Comparison of ENCODE assay signal across 8 cellular contexts in genomic region chrX:70289168-70289792, GRCh38. TPM values are rescaled to one million over a fixed set of nuclear protein-coding genes. Genes with fewer than 3 reads are reported as not detected.
A peak's percentile ranks its signal among the peaks of the same experiment; 100 is the strongest.
DNase-seq lines count a peak whose midpoint lies in the region; ATAC-seq, FAIRE-seq and TF ChIP-seq lines count a peak whose summit lies in the region.

No MANE protein-coding gene starts in this region.

- intact Hi-C loops in Panc1 (cut with micrococcal nuclease; ENCODE audit: unreplicated experiment) (no loop called here), esophagus muscularis mucosa (cut with DNase I) (no loop called here), psoas muscle (cut with DNase I) (loop anchor here in 1 of 2 donors (10.0 kb wide), 1 partner anchor 146 kb away; no protein-coding TSS in a partner anchor)

- no peak for TF ChIP-seq EP300 in esophagus muscularis mucosa (IDR thresholded peaks at IDR 0.05)

- FAIRE-seq in GM19239 (lab: Jason Lieb, UNC), result peak; percentile 39

- in situ Hi-C loops in Panc1 (cut with HindIII; ENCODE audit: low pct_unique_long_range_greater_than_20kb, low sequenced_read_pairs), result no loop called here

- POLR2A ChIA-PET in Panc1 (lab: Charles Lee), result no interaction called here

- H3K4me3 ChIP-seq in Panc1 (ENCODE audit: low read depth in 2 of 2, low read length in 2 of 2), result peak overlapping the region; percentile 86 to 90
- peak overlapping the region; percentile 53 to 63 (median 56) for H3K4me3 ChIP-seq in esophagus muscularis mucosa
- H3K4me3 ChIP-seq in psoas muscle, result peak overlapping the region; percentile 70

- H3K36me3 ChIP-seq in Panc1 (ENCODE audit: control insufficient read depth, insufficient read depth, low read length) (peaks cover 7% of the 10 kb centered on the region; the same call in 1 of the 2 replicates), esophagus muscularis mucosa (peaks cover 0 to 39% (median 17%) of the 10 kb centered on the region in 4 donors), psoas muscle (ENCODE audit: insufficient read depth in 1 of 2, low read depth in 1 of 2) (peaks cover 0 to 41% of the 10 kb centered on the region in 2 donors)

- TF ChIP-seq POLR2A in esophagus muscularis mucosa (IDR thresholded peaks at IDR 0.05; ENCODE audit: low read depth), result no peak

- no peak for TF ChIP-seq CTCF in Panc1 (IDR thresholded peaks at IDR 0.05)
- TF ChIP-seq CTCF in esophagus muscularis mucosa (IDR thresholded peaks at IDR 0.05), result no peak
- no peak for TF ChIP-seq CTCF in psoas muscle (IDR thresholded peaks at IDR 0.05)

- BruUV-seq in Panc1 (replicated peaks; lab: Mats Ljungman, UMichigan), result TSS peak; percentile 89

- DNase-seq in GM19239 (ENCODE audit: insufficient read length, low spot score) (no peak), Panc1 (ENCODE audit: low read depth, low spot score) (no peak), esophagus muscularis mucosa (ENCODE audit: extremely low spot score) (no peak), psoas muscle (no peak), CD1c-positive myeloid dendritic cell (ENCODE audit: extremely low spot score) (no peak), kidney glomerular epithelial cell (lab: John Stamatoyannopoulos, UW) (no peak)

- no peaks in the 10 kb centered on the region for H3K27me3 ChIP-seq in Panc1 (ENCODE audit: control insufficient read depth, insufficient read depth, low read length)
- H3K27me3 ChIP-seq in esophagus muscularis mucosa, result no peaks in the 10 kb centered on the region
- H3K27me3 ChIP-seq in psoas muscle (ENCODE audit: insufficient read depth in 3 of 3, low read length in 2 of 3), result peaks cover 0 to 17% (median 0%) of the 10 kb centered on the region in 3 donors

- CTCF ChIA-PET in Panc1 (lab: Charles Lee), result no interaction called here

- H3K4me1 ChIP-seq in Panc1 (ENCODE audit: control insufficient read depth, insufficient read depth, low read length), result peaks cover 19% of the 10 kb centered on the region
- peaks cover 8 to 15% (median 12%) of the 10 kb centered on the region in 4 donors for H3K4me1 ChIP-seq in esophagus muscularis mucosa
- no peaks in the 10 kb centered on the region for H3K4me1 ChIP-seq in psoas muscle

- no peak; the same call in 1 of the 2 replicates for ATAC-seq in Panc1
- ATAC-seq in psoas muscle, result no peak
- ATAC-seq in HG03571 (IDR thresholded peaks at IDR 0.05; ENCODE audit: unreplicated experiment), result no peak
- ATAC-seq in HG02678 (IDR thresholded peaks at IDR 0.05; ENCODE audit: unreplicated experiment), result no peak

- whole genome bisulfite sequencing in esophagus muscularis mucosa, result 50% methylated on average over 11 of the region's 11 CpGs
- WGBS in psoas muscle, 3 donors, result 22 to 56% (median 25%) methylated on average over 11 of the region's 11 CpGs

- H3K27ac ChIP-seq in Panc1 (ENCODE audit: low read length) (peak overlapping the region; percentile 74), esophagus muscularis mucosa (replicated peaks in 1 of 4) (peak overlapping the region; percentile 58 to 80 (median 73)), psoas muscle (peak overlapping the region; percentile 68)

- H3K9me3 ChIP-seq in Panc1 (ENCODE audit: control insufficient read depth, insufficient read depth, low read depth, low read length), result no peaks in the 10 kb centered on the region
- H3K9me3 ChIP-seq in esophagus muscularis mucosa, result no peaks in the 10 kb centered on the region
- no peaks in the 10 kb centered on the region for H3K9me3 ChIP-seq in psoas muscle

RNA-seq across cellular contexts. Expression of gene PDZD11, which starts 0.4 kb away (rescaled TPM):
- total RNA-seq in Panc1 (2021; ENCODE audit: unreplicated experiment) (102 TPM), esophagus muscularis mucosa (10 to 100 TPM; 26.0 to 32.9 (median 29.4) TPM), psoas muscle (10 to 100 TPM; 18.5 to 26.2 (median 19.7) TPM)
- polyA plus RNA-seq in Panc1 (2012; ENCODE audit: insufficient read length), result 87.5 TPM
- 10 to 100 TPM; 22.0 to 28.7 (median 27.9) TPM for polyA plus RNA-seq in psoas muscle

RNA-seq across cellular contexts. Expression of gene KIF4A, which starts 0.6 kb away (rescaled TPM):
- 62.6 TPM for total RNA-seq in Panc1 (2021; ENCODE audit: unreplicated experiment)
- polyA plus RNA-seq in Panc1 (2012; ENCODE audit: insufficient read length), result 15.1 TPM
- under 1 TPM; 0.06 to 0.42 (median 0.37) TPM for total RNA-seq in esophagus muscularis mucosa
- under 1 TPM in 3 of 4 donors, not detected in 1; 0.07 to 0.15 (median 0.08) TPM for total RNA-seq in psoas muscle
- under 1 TPM in 2 of 3 donors, not detected in 1; 0.04 TPM for polyA plus RNA-seq in psoas muscle

RNA-seq across cellular contexts. Expression of gene RAB41, which starts 7.3 kb away (rescaled TPM):
- total RNA-seq in Panc1 (2021; ENCODE audit: unreplicated experiment), result not detected
- 0.68 TPM for polyA plus RNA-seq in Panc1 (2012; ENCODE audit: insufficient read length)
- total RNA-seq in esophagus muscularis mucosa, result not detected
- total RNA-seq in psoas muscle, result not detected
- not detected for polyA plus RNA-seq in psoas muscle

RNA-seq across cellular contexts. Expression of gene ARR3, which starts 21.1 kb away (rescaled TPM):
- total RNA-seq in Panc1 (2021; ENCODE audit: unreplicated experiment) (not detected), esophagus muscularis mucosa (not detected), psoas muscle (not detected)
- 0.17 TPM for polyA plus RNA-seq in Panc1 (2012; ENCODE audit: insufficient read length)
- polyA plus RNA-seq in psoas muscle, result not detected

RNA-seq across cellular contexts. Expression of gene P2RY4, which starts 29.3 kb away (rescaled TPM):
- not detected for total RNA-seq in Panc1 (2021; ENCODE audit: unreplicated experiment)
- not detected for polyA plus RNA-seq in Panc1 (2012; ENCODE audit: insufficient read length)
- total RNA-seq in esophagus muscularis mucosa, result 1 to 10 TPM in 1 of 4 donors, under 1 TPM in 1, not detected in 2; 0.23 to 1.2 TPM
- under 1 TPM in 2 of 4 donors, not detected in 2; 0.17 to 0.18 TPM for total RNA-seq in psoas muscle
- under 1 TPM; 0.05 to 0.08 (median 0.05) TPM for polyA plus RNA-seq in psoas muscle

Comparison
In these comparisons a context has a peak if more than half of its experiments do, and no peak if none do; other contexts are left out.
1. RNA of gene KIF4A, which starts 0.6 kb away (total RNA-seq): 62.6 TPM in Panc1 (single experiment); 0.06 to 0.42 TPM in esophagus muscularis mucosa and 0.07 to 0.15 TPM in psoas muscle; every median in the first group is over 10 times any median in the second.
2. Peak in every context shown above with its lines, with median percentiles within 50 percentile points of each other: H3K27ac ChIP-seq and H3K4me3 ChIP-seq.